28 cellular contexts compared by ENCODE assay signal in the genomic region with DNA sequence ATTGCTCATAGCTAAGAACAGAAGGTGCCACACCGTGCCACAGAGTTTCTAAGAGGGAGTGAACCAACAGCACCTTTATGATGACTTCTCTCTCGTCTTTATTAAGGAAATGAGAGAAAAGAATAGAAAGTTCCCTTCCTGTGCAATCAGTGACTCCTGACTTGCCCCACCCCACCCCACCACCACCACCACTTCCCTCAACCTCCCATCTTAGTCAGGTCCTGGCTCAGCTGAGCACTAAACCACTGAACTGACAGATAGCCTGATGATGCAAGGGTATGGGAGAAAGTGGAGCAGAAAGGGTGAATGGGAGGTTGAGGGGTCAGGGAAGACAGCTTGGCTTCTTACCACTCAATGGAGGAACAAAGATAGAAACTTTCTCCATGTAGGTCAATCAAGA.
A peak's percentile ranks its signal among the peaks of the same experiment; 100 is the strongest.
DNase-seq lines count a peak whose midpoint lies in the region; ATAC-seq and TF ChIP-seq lines count a peak whose summit lies in the region.
"Had no signal": no experiment of that assay in that cellular context is flagged by ENCODE, and none has a peak within 500 bp of the region (broad histone marks: within the 10 kb centered on the region; RNA-seq: fewer than 3 reads in every experiment).

No MANE protein-coding gene starts in this region.

- no peaks in the 10 kb centered on the region for H3K27me3 Mint-ChIP-seq in activated T-helper 17 cell treated with anti-CD3 and anti-CD28 coated beads, Interleukin-2, amount 50 U/mL, for 72 hours
- H3K27me3 Mint-ChIP-seq in osteocyte (ENCODE audit: unreplicated experiment): no peaks in the 10 kb centered on the region
- H3K27me3 Mint-ChIP-seq: IgD-negative memory B cell had no signal

- peaks cover 19% of the 10 kb centered on the region for H3K4me1 Mint-ChIP-seq in activated T-helper 17 cell treated with anti-CD3 and anti-CD28 coated beads, Interleukin-2, amount 50 U/mL, for 72 hours
- peaks cover 9% of the 10 kb centered on the region for H3K4me1 Mint-ChIP-seq in osteocyte (ENCODE audit: unreplicated experiment)

- no peak overlapping the region for H3K27ac Mint-ChIP-seq in activated T-helper 17 cell treated with anti-CD3 and anti-CD28 coated beads, Interleukin-2, amount 50 U/mL, for 72 hours
- no peak overlapping the region for H3K27ac Mint-ChIP-seq in osteocyte (ENCODE audit: unreplicated experiment)
- H3K27ac Mint-ChIP-seq: endodermal cell, IgD-negative memory B cell had no signal

- TF ChIP-seq CTCF in osteocyte (IDR thresholded peaks at IDR 0.05): no peak

- H3K36me3 Mint-ChIP-seq in activated T-helper 17 cell treated with anti-CD3 and anti-CD28 coated beads, Interleukin-2, amount 50 U/mL, for 72 hours (ENCODE audit: low read depth): no peaks in the 10 kb centered on the region
- no peaks in the 10 kb centered on the region for H3K36me3 Mint-ChIP-seq in osteocyte (ENCODE audit: unreplicated experiment)
- H3K36me3 Mint-ChIP-seq: IgD-negative memory B cell had no signal

- no peak overlapping the region for H3K4me3 Mint-ChIP-seq in activated T-helper 17 cell treated with anti-CD3 and anti-CD28 coated beads, Interleukin-2, amount 50 U/mL, for 72 hours
- no peak overlapping the region for H3K4me3 Mint-ChIP-seq in osteocyte (ENCODE audit: unreplicated experiment)
- H3K4me3 Mint-ChIP-seq: endodermal cell, IgD-negative memory B cell had no signal

- DNase-seq in SKM-1 treated with dmso at 0.1 percent for 144 hours (lab: John Stamatoyannopoulos, UW; ENCODE audit: unreplicated experiment) (peak; percentile 11), SKM-1 (lab: John Stamatoyannopoulos, UW; ENCODE audit: unreplicated experiment) (no peak), osteocyte (ENCODE audit: extremely low spot score, unreplicated experiment) (no peak), SHP77 treated with DMSO at 0.1 percent for 48 hours (lab: John Stamatoyannopoulos, UW) (no peak)
- peak; percentile 15 to 19 for DNase-seq in stimulated activated CD8-positive, alpha-beta memory T cell treated with anti-CD3 and anti-CD28 coated beads, Interleukin-15, amount 100 ng/mL, for 48 hours (ENCODE audit: low read depth in 2 of 2)
- DNase-seq in stimulated activated CD8-positive, alpha-beta memory T cell treated with anti-CD3 and anti-CD28 coated beads, Interleukin-4, amount 100 ng/mL, for 48 hours: no peak
- DNase-seq: 8988T; activated CD4-positive, alpha-beta T cell treated with anti-CD3 and anti-CD28 coated beads for 1 hour; aorta; DMS53; endodermal cell; esophagus squamous epithelium; HCEC 1CT; hypothalamus; left lung; NCI-H1436; NCI-H82; PC-9; Right ventricle myocardium superior; small intestine; stimulated activated CD4-positive, alpha-beta T cell treated with anti-CD3 and anti-CD28 coated beads, Interleukin-4, amount 100 ng/mL, for 1 hour; stomach; T-helper 1 cell; tibial artery had no signal

- peak; percentile 76 for ATAC-seq in activated T-helper 17 cell treated with anti-CD3 and anti-CD28 coated beads, Interleukin-2, amount 50 U/mL, for 72 hours (replicated peaks)
- no peak for ATAC-seq in HG03520 (IDR thresholded peaks at IDR 0.05; ENCODE audit: unreplicated experiment)
- ATAC-seq: gastroesophageal sphincter, left lung had no signal

- no peaks in the 10 kb centered on the region for H3K9me3 Mint-ChIP-seq in activated T-helper 17 cell treated with anti-CD3 and anti-CD28 coated beads, Interleukin-2, amount 50 U/mL, for 72 hours
- no peaks in the 10 kb centered on the region for H3K9me3 Mint-ChIP-seq in osteocyte (ENCODE audit: unreplicated experiment)
- H3K9me3 Mint-ChIP-seq: endodermal cell, IgD-negative memory B cell had no signal

Comparison
In these comparisons a context has a peak if more than half of its experiments do, and no peak if none do; other contexts are left out.
1. DNase-seq: peak in SKM-1 treated with dmso at 0.1 percent for 144 hours (single experiment) and stimulated activated CD8-positive, alpha-beta memory T cell treated with anti-CD3 and anti-CD28 coated beads, Interleukin-15, amount 100 ng/mL, for 48 hours (2 of 2); none in SKM-1 (single experiment), stimulated activated CD8-positive, alpha-beta memory T cell treated with anti-CD3 and anti-CD28 coated beads, Interleukin-4, amount 100 ng/mL, for 48 hours (single experiment), osteocyte (single experiment) and SHP77 treated with DMSO at 0.1 percent for 48 hours (single experiment).